Comparison of ENCODE assay signal across 2 cellular contexts in genomic region chr7:102544374-102544773, GRCh38. TPM values are rescaled to one million over a fixed set of nuclear protein-coding genes. Genes with fewer than 3 reads are reported as not detected.
"Had no signal": no experiment of that assay in that cellular context is flagged by ENCODE, and none has a peak within 500 bp of the region (broad histone marks: within the 10 kb centered on the region; RNA-seq: fewer than 3 reads in every experiment).

No MANE protein-coding gene starts in this region.

RNA-seq across cellular contexts. Expression of gene UPK3BL2, which starts 0.9 kb away (rescaled TPM):
- total RNA-seq: G401 had no signal

RNA-seq across cellular contexts. Expression of gene SPDYE2, which starts 6.7 kb away (rescaled TPM):
- total RNA-seq: G401, GM12878 had no signal
